18 cellular contexts compared by ENCODE assay signal in genomic region chr7:132899-133298, GRCh38.
"Had no signal": no experiment of that assay in that cellular context is flagged by ENCODE, and none has a peak within 500 bp of the region (broad histone marks: within the 10 kb centered on the region; RNA-seq: fewer than 3 reads in every experiment).

No MANE protein-coding gene starts in this region.

- H3K27ac Mint-ChIP-seq: memory B cell; naive thymus-derived CD4-positive, alpha-beta T cell; natural killer cell treated with Interleukin-12 subunit alpha and Interleukin-12 subunit beta and Interleukin-15 and Interleukin-18, amount 100 ng/mL, for 72 hours; stimulated activated memory B cell treated with anti-CD40 and anti-IgM and Interleukin-4, amounts not matched to agents 10 μg/mL and 1 μg/mL and 100 μg/mL, for 72 hours; stimulated activated naive CD8-positive, alpha-beta T cell treated with anti-CD3 and anti-CD28 coated beads, Interleukin-15, amount 100 ng/mL, for 72 hours; type B pancreatic cell had no signal

- H3K4me1 Mint-ChIP-seq: memory B cell; naive thymus-derived CD4-positive, alpha-beta T cell; neural crest cell; stimulated activated naive CD8-positive, alpha-beta T cell treated with anti-CD3 and anti-CD28 coated beads, Interleukin-15, amount 100 ng/mL, for 72 hours had no signal

- H3K4me3 Mint-ChIP-seq: memory B cell; naive thymus-derived CD4-positive, alpha-beta T cell; natural killer cell treated with Interleukin-12 subunit alpha and Interleukin-12 subunit beta and Interleukin-15 and Interleukin-18, amount 100 ng/mL, for 72 hours; neural crest cell; stimulated activated memory B cell treated with anti-CD40 and anti-IgM and Interleukin-4, amounts not matched to agents 10 μg/mL and 1 μg/mL and 100 μg/mL, for 72 hours; stimulated activated naive CD8-positive, alpha-beta T cell treated with anti-CD3 and anti-CD28 coated beads, Interleukin-15, amount 100 ng/mL, for 72 hours; type B pancreatic cell had no signal

- H3K9me3 Mint-ChIP-seq: memory B cell; naive thymus-derived CD4-positive, alpha-beta T cell; natural killer cell treated with Interleukin-12 subunit alpha and Interleukin-12 subunit beta and Interleukin-15 and Interleukin-18, amount 100 ng/mL, for 72 hours; neural crest cell; stimulated activated memory B cell treated with anti-CD40 and anti-IgM and Interleukin-4, amounts not matched to agents 10 μg/mL and 1 μg/mL and 100 μg/mL, for 72 hours; stimulated activated naive CD8-positive, alpha-beta T cell treated with anti-CD3 and anti-CD28 coated beads, Interleukin-15, amount 100 ng/mL, for 72 hours had no signal

- DNase-seq: left ventricle myocardium superior; midbrain; mucosa of descending colon; naive thymus-derived CD4-positive, alpha-beta T cell; nucleus accumbens; right lobe of liver; stimulated activated CD4-positive, alpha-beta T cell treated with anti-CD3 and anti-CD28 coated beads, Interleukin-1b, Interleukin-23, amount 100 ng/mL, for 48 hours; stimulated activated CD4-positive, alpha-beta T cell treated with anti-CD3 and anti-CD28 coated beads, Interleukin-2, amount 100 ng/mL, for 48 hours; stimulated activated CD4-positive, alpha-beta T cell treated with anti-CD3 and anti-CD28 coated beads, Interleukin-4, amount 100 ng/mL, for 4 hours; stimulated activated CD8-positive, alpha-beta memory T cell treated with anti-CD3 and anti-CD28 coated beads, Interleukin-4, amount 100 ng/mL, for 48 hours; stimulated activated naive CD4-positive, alpha-beta T cell treated with Interleukin-2 at 50 U/mL for 16 hours; stimulated activated naive CD8-positive, alpha-beta T cell treated with anti-CD3 and anti-CD28 coated beads, Interleukin-15, amount 100 ng/mL, for 72 hours; substantia nigra had no signal

- H3K36me3 Mint-ChIP-seq: memory B cell; naive thymus-derived CD4-positive, alpha-beta T cell; natural killer cell treated with Interleukin-12 subunit alpha and Interleukin-12 subunit beta and Interleukin-15 and Interleukin-18, amount 100 ng/mL, for 72 hours; stimulated activated memory B cell treated with anti-CD40 and anti-IgM and Interleukin-4, amounts not matched to agents 10 μg/mL and 1 μg/mL and 100 μg/mL, for 72 hours; type B pancreatic cell had no signal

- H3K27me3 Mint-ChIP-seq: stimulated activated naive CD8-positive, alpha-beta T cell treated with anti-CD3 and anti-CD28 coated beads, Interleukin-15, amount 100 ng/mL, for 72 hours had no signal

- ATAC-seq: left ventricle myocardium superior; naive thymus-derived CD4-positive, alpha-beta T cell; natural killer cell treated with Interleukin-12 subunit alpha and Interleukin-12 subunit beta and Interleukin-15 and Interleukin-18, amount 100 ng/mL, for 72 hours; stimulated activated memory B cell treated with anti-CD40 and anti-IgM and Interleukin-4, amounts not matched to agents 10 μg/mL and 1 μg/mL and 100 μg/mL, for 72 hours; stimulated activated naive CD8-positive, alpha-beta T cell treated with anti-CD3 and anti-CD28 coated beads, Interleukin-15, amount 100 ng/mL, for 72 hours had no signal
